Comparison of ENCODE assay signal across 1 cellular context in the genomic region with DNA sequence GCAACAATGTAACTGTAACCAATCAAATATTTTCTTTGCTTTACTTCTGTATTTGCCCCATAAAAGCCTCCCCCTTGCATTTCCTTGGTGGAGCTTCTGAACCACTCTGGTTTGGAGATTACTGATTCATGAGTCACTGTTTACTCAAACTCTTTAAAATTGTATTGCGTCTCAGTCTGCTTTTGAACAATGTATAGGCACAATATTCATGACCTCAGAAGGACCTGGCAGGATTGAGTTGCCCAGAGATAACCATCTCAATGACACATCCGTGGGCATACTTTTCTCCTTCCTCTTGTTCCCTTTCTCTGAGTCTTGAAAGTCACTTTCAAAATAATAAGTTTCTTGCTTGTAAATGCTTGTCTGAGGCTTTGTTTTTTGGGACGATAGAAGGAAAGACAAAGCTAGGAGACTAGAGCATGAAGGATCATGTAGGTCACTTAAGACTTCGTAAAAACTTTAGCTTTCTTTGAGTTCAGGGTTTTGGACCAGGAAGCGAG.
TF ChIP-seq lines count a peak whose summit lies in the region.

No MANE protein-coding gene starts in this region.

TF ChIP-seq in A549, 52 proteins besides CTCF, POLR2A, EP300 and RAD21 (continued from another document):
- TF ChIP-seq, protein P1, sequence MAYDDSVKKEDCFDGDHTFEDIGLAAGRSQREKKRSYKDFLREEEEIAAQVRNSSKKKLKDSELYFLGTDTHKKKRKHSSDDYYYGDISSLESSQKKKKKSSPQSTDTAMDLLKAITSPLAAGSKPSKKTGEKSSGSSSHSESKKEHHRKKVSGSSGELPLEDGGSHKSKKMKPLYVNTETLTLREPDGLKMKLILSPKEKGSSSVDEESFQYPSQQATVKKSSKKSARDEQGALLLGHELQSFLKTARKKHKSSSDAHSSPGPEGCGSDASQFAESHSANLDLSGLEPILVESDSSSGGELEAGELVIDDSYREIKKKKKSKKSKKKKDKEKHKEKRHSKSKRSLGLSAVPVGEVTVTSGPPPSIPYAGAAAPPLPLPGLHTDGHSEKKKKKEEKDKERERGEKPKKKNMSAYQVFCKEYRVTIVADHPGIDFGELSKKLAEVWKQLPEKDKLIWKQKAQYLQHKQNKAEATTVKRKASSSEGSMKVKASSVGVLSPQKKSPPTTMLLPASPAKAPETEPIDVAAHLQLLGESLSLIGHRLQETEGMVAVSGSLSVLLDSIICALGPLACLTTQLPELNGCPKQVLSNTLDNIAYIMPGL (CRISPR knock-in tag; IDR thresholded peaks at IDR 0.05; ENCODE audit: borderline replicate concordance): no peak
- no peak for TF ChIP-seq KDM1A (IDR thresholded peaks at IDR 0.05; ENCODE audit: low read depth)
- TF ChIP-seq, protein P2, sequence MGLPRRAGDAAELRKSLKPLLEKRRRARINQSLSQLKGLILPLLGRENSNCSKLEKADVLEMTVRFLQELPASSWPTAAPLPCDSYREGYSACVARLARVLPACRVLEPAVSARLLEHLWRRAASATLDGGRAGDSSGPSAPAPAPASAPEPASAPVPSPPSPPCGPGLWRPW (IDR thresholded peaks at IDR 0.05): peak; percentile 71; the same call in 1 of the 2 replicates
- TF ChIP-seq HOXA7 (CRISPR knock-in tag; IDR thresholded peaks at IDR 0.05): peak; percentile 47; the same call in 1 of the 2 replicates
- no peak for TF ChIP-seq FOSB (CRISPR knock-in tag; IDR thresholded peaks at IDR 0.05)
- no peak for TF ChIP-seq NFE2L2 (conservative IDR thresholded peaks at IDR 0.05; ENCODE audit: low read length)
- TF ChIP-seq RARB (CRISPR knock-in tag; IDR thresholded peaks at IDR 0.05): peak; percentile 92
- TF ChIP-seq ESRRA (IDR thresholded peaks at IDR 0.05; ENCODE audit: borderline replicate concordance, low read length): no peak
- TF ChIP-seq JUNB (IDR thresholded peaks at IDR 0.05): peak; percentile 99
- TF ChIP-seq SMC3 (IDR thresholded peaks at IDR 0.05): peak; percentile 65
- 0 out of 2 replicates have a peak, but pooled peaks have one; percentile 13 for TF ChIP-seq ZSCAN20 (CRISPR knock-in tag; IDR thresholded peaks at IDR 0.05)
- TF ChIP-seq HOXB13 (CRISPR knock-in tag; IDR thresholded peaks at IDR 0.05; ENCODE audit: low read depth): peak; percentile 79
- TF ChIP-seq FOXS1 (CRISPR knock-in tag; IDR thresholded peaks at IDR 0.05): no peak; the same call in 1 of the 2 replicates
- TF ChIP-seq, protein P3, sequence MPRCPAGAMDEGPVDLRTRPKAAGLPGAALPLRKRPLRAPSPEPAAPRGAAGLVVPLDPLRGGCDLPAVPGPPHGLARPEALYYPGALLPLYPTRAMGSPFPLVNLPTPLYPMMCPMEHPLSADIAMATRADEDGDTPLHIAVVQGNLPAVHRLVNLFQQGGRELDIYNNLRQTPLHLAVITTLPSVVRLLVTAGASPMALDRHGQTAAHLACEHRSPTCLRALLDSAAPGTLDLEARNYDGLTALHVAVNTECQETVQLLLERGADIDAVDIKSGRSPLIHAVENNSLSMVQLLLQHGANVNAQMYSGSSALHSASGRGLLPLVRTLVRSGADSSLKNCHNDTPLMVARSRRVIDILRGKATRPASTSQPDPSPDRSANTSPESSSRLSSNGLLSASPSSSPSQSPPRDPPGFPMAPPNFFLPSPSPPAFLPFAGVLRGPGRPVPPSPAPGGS (IDR thresholded peaks at IDR 0.05): peak; percentile 99
- no peak for TF ChIP-seq ZC3H11A (IDR thresholded peaks at IDR 0.05)
- TF ChIP-seq, protein P4, sequence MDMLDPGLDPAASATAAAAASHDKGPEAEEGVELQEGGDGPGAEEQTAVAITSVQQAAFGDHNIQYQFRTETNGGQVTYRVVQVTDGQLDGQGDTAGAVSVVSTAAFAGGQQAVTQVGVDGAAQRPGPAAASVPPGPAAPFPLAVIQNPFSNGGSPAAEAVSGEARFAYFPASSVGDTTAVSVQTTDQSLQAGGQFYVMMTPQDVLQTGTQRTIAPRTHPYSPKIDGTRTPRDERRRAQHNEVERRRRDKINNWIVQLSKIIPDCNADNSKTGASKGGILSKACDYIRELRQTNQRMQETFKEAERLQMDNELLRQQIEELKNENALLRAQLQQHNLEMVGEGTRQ (IDR thresholded peaks at IDR 0.05): no peak
- peak; percentile 100 for TF ChIP-seq GATA3 (IDR thresholded peaks at IDR 0.05; ENCODE audit: borderline replicate concordance)
- no peak for TF ChIP-seq RNF2 (IDR thresholded peaks at IDR 0.05; ENCODE audit: borderline replicate concordance, low read depth)
- TF ChIP-seq FOSL2 (IDR thresholded peaks at IDR 0.05): peak; percentile 98
- peak; percentile 99 for TF ChIP-seq FOSL2 (CRISPR knock-in tag; IDR thresholded peaks at IDR 0.05)
- TF ChIP-seq NPAS2 (CRISPR knock-in tag; IDR thresholded peaks at IDR 0.05; ENCODE audit: borderline replicate concordance): no peak
- TF ChIP-seq BHLHE40 (IDR thresholded peaks at IDR 0.05; ENCODE audit: low read depth, low read length): no peak
- peak; percentile 92 for TF ChIP-seq ZNF302 (CRISPR knock-in tag; IDR thresholded peaks at IDR 0.05)
- TF ChIP-seq RFX5 (IDR thresholded peaks at IDR 0.05): no peak
- TF ChIP-seq MAFK (IDR thresholded peaks at IDR 0.05; ENCODE audit: partially characterized antibody): peak; percentile 43
- TF ChIP-seq ZFP36 (IDR thresholded peaks at IDR 0.05; ENCODE audit: borderline replicate concordance, partially characterized antibody): no peak
- TF ChIP-seq, protein P5, sequence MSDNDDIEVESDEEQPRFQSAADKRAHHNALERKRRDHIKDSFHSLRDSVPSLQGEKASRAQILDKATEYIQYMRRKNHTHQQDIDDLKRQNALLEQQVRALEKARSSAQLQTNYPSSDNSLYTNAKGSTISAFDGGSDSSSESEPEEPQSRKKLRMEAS (IDR thresholded peaks at IDR 0.05): peak; percentile 83
